1 cellular context compared by ENCODE assay signal in the genomic region with DNA sequence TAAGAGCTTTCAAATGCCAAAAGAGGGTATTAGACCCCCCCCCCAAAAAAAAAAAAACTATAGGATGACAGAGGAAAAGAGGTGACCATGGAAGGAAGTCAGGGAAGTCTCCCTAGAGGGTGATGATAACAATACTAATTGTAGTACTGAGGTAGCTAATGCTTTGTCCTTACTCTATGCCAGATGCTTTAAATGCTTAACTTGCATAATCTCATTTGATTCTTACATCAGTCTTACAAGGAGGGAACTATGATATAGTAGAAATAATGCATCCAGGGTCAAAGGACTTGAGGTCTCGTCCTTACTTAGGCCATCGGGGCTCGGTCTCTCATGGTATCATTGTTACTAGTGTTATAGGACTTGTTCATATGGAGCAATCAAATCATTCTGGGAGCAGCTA.
A peak's percentile ranks its signal among the peaks of the same experiment; 100 is the strongest.
TF ChIP-seq lines count a peak whose summit lies in the region.

No MANE protein-coding gene starts in this region.

TF ChIP-seq in HepG2, 621 proteins besides CTCF, POLR2A, EP300 and RAD21:
- no peak for TF ChIP-seq CCDC6 (CRISPR knock-in tag; IDR thresholded peaks at IDR 0.05)
- no peak for TF ChIP-seq ZNF788 (CRISPR knock-in tag; IDR thresholded peaks at IDR 0.05; ENCODE audit: borderline replicate concordance)
- TF ChIP-seq, protein P1, sequence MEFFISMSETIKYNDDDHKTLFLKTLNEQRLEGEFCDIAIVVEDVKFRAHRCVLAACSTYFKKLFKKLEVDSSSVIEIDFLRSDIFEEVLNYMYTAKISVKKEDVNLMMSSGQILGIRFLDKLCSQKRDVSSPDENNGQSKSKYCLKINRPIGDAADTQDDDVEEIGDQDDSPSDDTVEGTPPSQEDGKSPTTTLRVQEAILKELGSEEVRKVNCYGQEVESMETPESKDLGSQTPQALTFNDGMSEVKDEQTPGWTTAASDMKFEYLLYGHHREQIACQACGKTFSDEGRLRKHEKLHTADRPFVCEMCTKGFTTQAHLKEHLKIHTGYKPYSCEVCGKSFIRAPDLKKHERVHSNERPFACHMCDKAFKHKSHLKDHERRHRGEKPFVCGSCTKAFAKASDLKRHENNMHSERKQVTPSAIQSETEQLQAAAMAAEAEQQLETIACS (CRISPR knock-in tag; IDR thresholded peaks at IDR 0.05), result no peak
- TF ChIP-seq ZBTB7B (CRISPR knock-in tag; IDR thresholded peaks at IDR 0.05), result no peak
- peak; percentile 71 for TF ChIP-seq MAFF (IDR thresholded peaks at IDR 0.05; ENCODE audit: low read depth, low read length)
- TF ChIP-seq, protein P2, sequence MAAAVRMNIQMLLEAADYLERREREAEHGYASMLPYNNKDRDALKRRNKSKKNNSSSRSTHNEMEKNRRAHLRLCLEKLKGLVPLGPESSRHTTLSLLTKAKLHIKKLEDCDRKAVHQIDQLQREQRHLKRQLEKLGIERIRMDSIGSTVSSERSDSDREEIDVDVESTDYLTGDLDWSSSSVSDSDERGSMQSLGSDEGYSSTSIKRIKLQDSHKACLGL (CRISPR knock-in tag; IDR thresholded peaks at IDR 0.05), result no peak
- TF ChIP-seq PHF20 (CRISPR knock-in tag; IDR thresholded peaks at IDR 0.05), result no peak
- TF ChIP-seq FIP1L1 (IDR thresholded peaks at IDR 0.05; ENCODE audit: borderline replicate concordance, insufficient read depth, low read depth, low read length), result no peak
- TF ChIP-seq NBN (conservative IDR thresholded peaks at IDR 0.05), result no peak
- no peak for TF ChIP-seq GLMP (CRISPR knock-in tag; IDR thresholded peaks at IDR 0.05; ENCODE audit: borderline replicate concordance)
- TF ChIP-seq, protein P3, sequence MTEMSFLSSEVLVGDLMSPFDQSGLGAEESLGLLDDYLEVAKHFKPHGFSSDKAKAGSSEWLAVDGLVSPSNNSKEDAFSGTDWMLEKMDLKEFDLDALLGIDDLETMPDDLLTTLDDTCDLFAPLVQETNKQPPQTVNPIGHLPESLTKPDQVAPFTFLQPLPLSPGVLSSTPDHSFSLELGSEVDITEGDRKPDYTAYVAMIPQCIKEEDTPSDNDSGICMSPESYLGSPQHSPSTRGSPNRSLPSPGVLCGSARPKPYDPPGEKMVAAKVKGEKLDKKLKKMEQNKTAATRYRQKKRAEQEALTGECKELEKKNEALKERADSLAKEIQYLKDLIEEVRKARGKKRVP (CRISPR knock-in tag; IDR thresholded peaks at IDR 0.05), result peak in 1 of 2 experiments; percentile 42; a peak in 1 of 4 replicates
- no peak for TF ChIP-seq ZBTB40 (IDR thresholded peaks at IDR 0.05)
- no peak for TF ChIP-seq ZBTB40 (CRISPR knock-in tag; IDR thresholded peaks at IDR 0.05)
- TF ChIP-seq, protein P4, sequence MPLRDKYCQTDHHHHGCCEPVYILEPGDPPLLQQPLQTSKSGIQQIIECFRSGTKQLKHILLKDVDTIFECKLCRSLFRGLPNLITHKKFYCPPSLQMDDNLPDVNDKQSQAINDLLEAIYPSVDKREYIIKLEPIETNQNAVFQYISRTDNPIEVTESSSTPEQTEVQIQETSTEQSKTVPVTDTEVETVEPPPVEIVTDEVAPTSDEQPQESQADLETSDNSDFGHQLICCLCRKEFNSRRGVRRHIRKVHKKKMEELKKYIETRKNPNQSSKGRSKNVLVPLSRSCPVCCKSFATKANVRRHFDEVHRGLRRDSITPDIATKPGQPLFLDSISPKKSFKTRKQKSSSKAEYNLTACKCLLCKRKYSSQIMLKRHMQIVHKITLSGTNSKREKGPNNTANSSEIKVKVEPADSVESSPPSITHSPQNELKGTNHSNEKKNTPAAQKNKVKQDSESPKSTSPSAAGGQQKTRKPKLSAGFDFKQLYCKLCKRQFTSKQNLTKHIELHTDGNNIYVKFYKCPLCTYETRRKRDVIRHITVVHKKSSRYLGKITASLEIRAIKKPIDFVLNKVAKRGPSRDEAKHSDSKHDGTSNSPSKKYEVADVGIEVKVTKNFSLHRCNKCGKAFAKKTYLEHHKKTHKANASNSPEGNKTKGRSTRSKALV (CRISPR knock-in tag; IDR thresholded peaks at IDR 0.05), result no peak
- TF ChIP-seq ARNT2 (CRISPR knock-in tag; IDR thresholded peaks at IDR 0.05; ENCODE audit: low read depth), result no peak
- peak; percentile 58 for TF ChIP-seq RBM22 (optimal IDR thresholded peaks at IDR 0.05; ENCODE audit: low read length)
- TF ChIP-seq NCOA5 (CRISPR knock-in tag; IDR thresholded peaks at IDR 0.05), result no peak
- TF ChIP-seq ONECUT2 (CRISPR knock-in tag; IDR thresholded peaks at IDR 0.05), result no peak
- TF ChIP-seq, protein P5, sequence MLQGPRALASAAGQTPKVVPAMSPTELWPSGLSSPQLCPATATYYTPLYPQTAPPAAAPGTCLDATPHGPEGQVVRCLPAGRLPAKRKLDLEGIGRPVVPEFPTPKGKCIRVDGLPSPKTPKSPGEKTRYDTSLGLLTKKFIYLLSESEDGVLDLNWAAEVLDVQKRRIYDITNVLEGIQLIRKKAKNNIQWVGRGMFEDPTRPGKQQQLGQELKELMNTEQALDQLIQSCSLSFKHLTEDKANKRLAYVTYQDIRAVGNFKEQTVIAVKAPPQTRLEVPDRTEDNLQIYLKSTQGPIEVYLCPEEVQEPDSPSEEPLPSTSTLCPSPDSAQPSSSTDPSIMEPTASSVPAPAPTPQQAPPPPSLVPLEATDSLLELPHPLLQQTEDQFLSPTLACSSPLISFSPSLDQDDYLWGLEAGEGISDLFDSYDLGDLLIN (CRISPR knock-in tag; IDR thresholded peaks at IDR 0.05; ENCODE audit: borderline replicate concordance), result no peak
- peak; percentile 41; the same call in 1 of the 2 replicates for TF ChIP-seq RBFOX2 (IDR thresholded peaks at IDR 0.05; ENCODE audit: low read depth, low read length)
- no peak for TF ChIP-seq EZH2 (conservative IDR thresholded peaks at IDR 0.05; ENCODE audit: low read depth, low read length)
- TF ChIP-seq ZFX (CRISPR knock-in tag; IDR thresholded peaks at IDR 0.05; ENCODE audit: low read depth), result no peak
- peak; percentile 77 to 84 for TF ChIP-seq MAFK (conservative IDR thresholded peaks at IDR 0.05 in 1 of 2, IDR thresholded peaks at IDR 0.05 in 1 of 2; ENCODE audit: low read length in 2 of 2)
- TF ChIP-seq CEBPB (IDR thresholded peaks at IDR 0.05; ENCODE audit: borderline replicate concordance, low read depth, low read length), result peak; percentile 28; the same call in 1 of the 2 replicates
